Comparison of ENCODE assay signal across 8 cellular contexts in the genomic region with DNA sequence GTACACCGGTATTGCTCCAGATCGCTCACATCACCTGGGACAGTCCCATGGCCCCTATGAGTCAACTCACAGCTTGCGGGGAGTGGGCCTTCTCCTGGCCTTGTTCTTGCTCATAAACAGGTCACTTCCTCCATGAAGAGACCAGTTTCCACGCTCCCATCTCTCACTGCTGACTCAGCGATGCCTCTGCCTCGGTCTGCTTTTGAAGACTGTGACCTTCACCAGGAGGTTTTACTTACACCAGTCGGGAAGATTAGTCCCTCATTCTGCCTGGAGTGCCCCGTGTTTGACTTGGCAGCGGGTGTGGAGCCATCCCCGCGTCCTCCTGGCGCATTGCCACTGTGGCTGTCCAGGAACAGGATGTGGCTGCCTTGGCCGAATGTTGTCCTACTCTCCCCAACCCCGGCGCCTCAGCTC.
DNase-seq lines count a peak whose midpoint lies in the region; ATAC-seq and TF ChIP-seq lines count a peak whose summit lies in the region.

No MANE protein-coding gene starts in this region.

- no peaks in the 10 kb centered on the region for H3K27me3 ChIP-seq in IMR-90 (ENCODE audit: control insufficient read depth, insufficient read depth, low read length)

- in situ Hi-C loops in GM13977 (cut with MboI; ENCODE audit: low pct_unique_long_range_greater_than_20kb, low sequenced_read_pairs, unreplicated experiment), result loop anchor here (25.0 kb wide), 2 partner anchors 783 to 1333 kb away; no protein-coding TSS in a partner anchor
- in situ Hi-C loops in IMR-90 (cut with MboI; ENCODE audit: low sequenced_read_pairs), result loop anchor here (25.0 kb wide), 2 partner anchors 808 to 1133 kb away; no protein-coding TSS in a partner anchor

- no peak for TF ChIP-seq POLR2A in IMR-90 (IDR thresholded peaks at IDR 0.05; ENCODE audit: low read depth, low read length)

- H4K91ac ChIP-seq in IMR-90 (ENCODE audit: insufficient read depth, low read depth, low read length), result no peak overlapping the region

- H3K79me1 ChIP-seq in IMR-90 (ENCODE audit: low read depth in 1 of 2, low read length in 2 of 2), result no peaks in the 10 kb centered on the region

- H2AK5ac ChIP-seq in IMR-90 (ENCODE audit: low read depth, low read length), result no peak overlapping the region

- dilution Hi-C loops in IMR-90 (cut with HindIII; ENCODE audit: low sequenced_read_pairs, unreplicated experiment), result no loop called here

- no peak for TF ChIP-seq RAD21 in IMR-90 (IDR thresholded peaks at IDR 0.05; ENCODE audit: low read length)

- no peak overlapping the region for H3K4me2 ChIP-seq in IMR-90 (ENCODE audit: low read depth, low read length)

- WGBS in IMR-90 (ENCODE audit: extremely low coverage in 2 of 2, insufficient read length in 1 of 2), 2 experiments, result 62% methylated on average over 11 of the region's 15 CpGs; no CpG with 5 or more reads in 1 of the 2 experiments

- no peaks in the 10 kb centered on the region for H3K4me1 ChIP-seq in IMR-90 (ENCODE audit: control insufficient read depth, insufficient read depth, low read length)

- H2AK9ac ChIP-seq in IMR-90 (replicated peaks; ENCODE audit: low read depth, low read length, poor library complexity), result no peak overlapping the region

- H3K56ac ChIP-seq in IMR-90 (ENCODE audit: extremely low read depth, insufficient read depth, low read length), result no peak overlapping the region

- H4K5ac ChIP-seq in IMR-90 (ENCODE audit: low read depth, low read length), result no peak overlapping the region

- no peaks in the 10 kb centered on the region; the same call in 1 of the 2 replicates for H3K9me1 ChIP-seq in IMR-90 (ENCODE audit: insufficient read depth, low read length)

- H3K9me3 ChIP-seq in IMR-90 (ENCODE audit: control insufficient read depth, insufficient read depth, low read length), result no peaks in the 10 kb centered on the region

- intact Hi-C loops in IMR-90 (cut with micrococcal nuclease), result no loop called here

- DNase-seq in GM13977 (ENCODE audit: low spot score), result peak; percentile 30
- DNase-seq in IMR-90, result peak; percentile 77
- peak; percentile 38 for DNase-seq in coronary artery (ENCODE audit: low spot score)
- DNase-seq in stimulated activated CD4-positive, alpha-beta T cell treated with anti-CD3 and anti-CD28 coated beads, Interleukin-15, amount 100 ng/mL, for 48 hours (ENCODE audit: low read depth in 2 of 2), result peak; percentile 63 to 70
- DNase-seq in NCI-H1417 (lab: John Stamatoyannopoulos, UW), result no peak
- no peak for DNase-seq in NCI-H1048 (lab: John Stamatoyannopoulos, UW)
- DNase-seq in germinal center (ENCODE audit: low spot score), result no peak
- no peak for DNase-seq in NCI-H510A (lab: John Stamatoyannopoulos, UW)

- no peak overlapping the region for H3K9ac ChIP-seq in IMR-90 (ENCODE audit: low read depth, low read length)

- H3K4ac ChIP-seq in IMR-90 (ENCODE audit: low read depth, low read length), result no peak overlapping the region

- H2BK20ac ChIP-seq in IMR-90 (ENCODE audit: low read depth, low read length), result no peak overlapping the region

- no peak overlapping the region for H3K23ac ChIP-seq in IMR-90 (ENCODE audit: low read depth, low read length)

- H2BK5ac ChIP-seq in IMR-90 (ENCODE audit: low read depth, low read length, poor library complexity, severe bottlenecking), result no peak overlapping the region

- ATAC-seq in IMR-90 (ENCODE audit: low read depth), result no peak

- H2BK120ac ChIP-seq in IMR-90 (ENCODE audit: low read depth, low read length), result no peak overlapping the region

- CTCF ChIA-PET in IMR-90 (lab: Yijun Ruan, JAX), result interaction anchor here (0.7 kb wide), 1 partner anchor 495 kb away, joined by 8 read pairs; no protein-coding TSS in a partner anchor

- TF ChIP-seq CTCF in GM13977 (IDR thresholded peaks at IDR 0.05; ENCODE audit: extremely low read depth, insufficient read depth, missing control alignments), result no peak
- TF ChIP-seq CTCF in IMR-90 (conservative IDR thresholded peaks at IDR 0.05; ENCODE audit: low read depth, low read length), result no peak
- no peak for TF ChIP-seq CTCF in coronary artery (IDR thresholded peaks at IDR 0.05)

- H4K20me1 ChIP-seq in IMR-90 (ENCODE audit: insufficient read depth, low read length), result no peaks in the 10 kb centered on the region

- no TSS peak for BruUV-seq in IMR-90 (replicated peaks; lab: Mats Ljungman, UMichigan)

- H2BK15ac ChIP-seq in IMR-90 (ENCODE audit: low read depth, low read length), result no peak overlapping the region

- H3K18ac ChIP-seq in IMR-90 (ENCODE audit: low read depth, low read length), result no peak overlapping the region

- H3K27ac ChIP-seq in IMR-90 (ENCODE audit: insufficient read depth, low read length), result no peak overlapping the region
- H3K27ac ChIP-seq in coronary artery, result no peak overlapping the region

- no peak overlapping the region for H2AFZ ChIP-seq in IMR-90 (replicated peaks; ENCODE audit: low read length, poor library complexity)

- POLR2A ChIA-PET in IMR-90 (lab: Charles Lee; ENCODE audit: unreplicated experiment), result no interaction called here

- H3K36me3 ChIP-seq in IMR-90 (ENCODE audit: control insufficient read depth, insufficient read depth, low read length), result 0 out of 2 replicates have a peak, but pooled peaks cover 4% of the 10 kb centered on the region

- H4K8ac ChIP-seq in IMR-90 (ENCODE audit: low read depth in 2 of 2, low read length in 2 of 2), result no peak overlapping the region

- no peak overlapping the region for H3K4me3 ChIP-seq in IMR-90 (ENCODE audit: insufficient read depth, low read depth, low read length)
- H3K4me3 ChIP-seq in coronary artery, result no peak overlapping the region

- H3K14ac ChIP-seq in IMR-90 (replicated peaks; ENCODE audit: low read depth, low read length), result no peak overlapping the region

TF ChIP-seq in IMR-90, 13 proteins besides CTCF, POLR2A, EP300 and RAD21:
- TF ChIP-seq RFX5 (IDR thresholded peaks at IDR 0.05; ENCODE audit: low read depth, low read length), result no peak
- TF ChIP-seq MXI1 (IDR thresholded peaks at IDR 0.05; ENCODE audit: borderline replicate concordance, low read depth, low read length), result no peak
- TF ChIP-seq, protein P1, sequence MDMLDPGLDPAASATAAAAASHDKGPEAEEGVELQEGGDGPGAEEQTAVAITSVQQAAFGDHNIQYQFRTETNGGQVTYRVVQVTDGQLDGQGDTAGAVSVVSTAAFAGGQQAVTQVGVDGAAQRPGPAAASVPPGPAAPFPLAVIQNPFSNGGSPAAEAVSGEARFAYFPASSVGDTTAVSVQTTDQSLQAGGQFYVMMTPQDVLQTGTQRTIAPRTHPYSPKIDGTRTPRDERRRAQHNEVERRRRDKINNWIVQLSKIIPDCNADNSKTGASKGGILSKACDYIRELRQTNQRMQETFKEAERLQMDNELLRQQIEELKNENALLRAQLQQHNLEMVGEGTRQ (IDR thresholded peaks at IDR 0.05; ENCODE audit: low read depth, low read length), result no peak
- TF ChIP-seq MAFK (IDR thresholded peaks at IDR 0.05; ENCODE audit: low read depth, low read length), result peak; percentile 89

Comparison
In these comparisons a context has a peak if more than half of its experiments do, and no peak if none do; other contexts are left out.
1. DNase-seq: peak in GM13977 (single experiment), IMR-90 (single experiment), coronary artery (single experiment) and stimulated activated CD4-positive, alpha-beta T cell treated with anti-CD3 and anti-CD28 coated beads, Interleukin-15, amount 100 ng/mL, for 48 hours (2 of 2); none in NCI-H1417 (0 of 3), NCI-H1048 (single experiment), germinal center (single experiment) and NCI-H510A (single experiment).